9 cellular contexts compared by ENCODE assay signal in genomic region chr11:18632841-18633240, GRCh38. TPM values are rescaled to one million over a fixed set of nuclear protein-coding genes. Genes with fewer than 3 reads are reported as not detected.
A peak's percentile ranks its signal among the peaks of the same experiment; 100 is the strongest.
DNase-seq lines count a peak whose midpoint lies in the region; ATAC-seq and TF ChIP-seq lines count a peak whose summit lies in the region.
"Had no signal": no experiment of that assay in that cellular context is flagged by ENCODE, and none has a peak within 500 bp of the region (broad histone marks: within the 10 kb centered on the region; RNA-seq: fewer than 3 reads in every experiment).

No MANE protein-coding gene starts in this region.

- H3K9me3 Mint-ChIP-seq in GM23338: peaks cover 2% of the 10 kb centered on the region; the same call in 1 of the 3 replicates

- no peaks in the 10 kb centered on the region for H3K36me3 Mint-ChIP-seq in GM23338 (ENCODE audit: low read depth)

- H3K27ac Mint-ChIP-seq in GM23338: no peak overlapping the region

- H3K27me3 Mint-ChIP-seq in GM23338 (ENCODE audit: insufficient read depth, low read depth, poor library complexity): peaks cover 8% of the 10 kb centered on the region

- H2AFZ ChIP-seq in GM23338: no peak overlapping the region
- no peak overlapping the region for H2AFZ ChIP-seq in SU-DHL-6 (ENCODE audit: low read depth, low read length, severe bottlenecking)
- no peak overlapping the region for H2AFZ ChIP-seq in fibroblast of lung (ENCODE audit: low read length)

- DNase-seq in GM23338 (ENCODE audit: low spot score) (no peak), fibroblast of lung (ENCODE audit: low read depth in 2 of 2) (no peak), NCI-H1930 (lab: John Stamatoyannopoulos, UW) (no peak), NCI-H345 treated with DMSO at 0.1 percent for 48 hours (lab: John Stamatoyannopoulos, UW; ENCODE audit: unreplicated experiment) (no peak)
- DNase-seq in effector CD4-positive, alpha-beta T cell: no peak
- DNase-seq: activated CD4-positive, alpha-beta T cell treated with anti-CD3 and anti-CD28 coated beads for 4 hours had no signal

- peak overlapping the region; percentile 99 for H3K4me3 Mint-ChIP-seq in GM23338

- H3K9ac ChIP-seq in SU-DHL-6 (ENCODE audit: low read length) (peak overlapping the region; percentile 87), fibroblast of lung (ENCODE audit: insufficient read depth, low read length) (no peak overlapping the region), skeletal muscle satellite cell (ENCODE audit: low read depth, low read length) (peak overlapping the region; percentile 95)

- peaks cover 9% of the 10 kb centered on the region; the same call in 2 of the 3 replicates for H3K4me1 Mint-ChIP-seq in GM23338

- H3K9me3 ChIP-seq in SU-DHL-6 (ENCODE audit: insufficient read depth, low read length) (no peaks in the 10 kb centered on the region), fibroblast of lung (ENCODE audit: control insufficient read depth, insufficient read depth, low read depth, low read length) (no peaks in the 10 kb centered on the region), skeletal muscle satellite cell (replicated peaks; ENCODE audit: low read length) (no peaks in the 10 kb centered on the region)

- H3K27ac ChIP-seq in GM23338 (ENCODE audit: low read depth) (no peak overlapping the region), SU-DHL-6 (ENCODE audit: low read depth, low read length) (no peak overlapping the region), fibroblast of lung (ENCODE audit: insufficient read depth, low read length) (no peak overlapping the region)

- H3K4me3 ChIP-seq in GM23338: peak overlapping the region; percentile 96
- peak overlapping the region; percentile 97 for H3K4me3 ChIP-seq in SU-DHL-6 (ENCODE audit: insufficient read depth, low read length, poor library complexity, severe bottlenecking)
- H3K4me3 ChIP-seq in fibroblast of lung (replicated peaks in 1 of 4; ENCODE audit: control extremely low read depth in 1 of 4, insufficient read depth in 1 of 4, low read depth in 3 of 4, low read length in 4 of 4): peak overlapping the region; percentile 70 to 96 (median 92)
- peak overlapping the region; percentile 89 for H3K4me3 ChIP-seq in skeletal muscle satellite cell (ENCODE audit: low read length)

- H3K4me2 ChIP-seq in GM23338 (peak overlapping the region; percentile 98), SU-DHL-6 (ENCODE audit: low read depth, low read length, poor library complexity, severe bottlenecking) (peak overlapping the region; percentile 97), fibroblast of lung (ENCODE audit: extremely low read depth, insufficient read depth, low read length) (peak overlapping the region; percentile 96), skeletal muscle satellite cell (ENCODE audit: low read length) (peak overlapping the region; percentile 92)

- H3K9me2 ChIP-seq in GM23338 (ENCODE audit: insufficient read depth) (no peaks in the 10 kb centered on the region), SU-DHL-6 (replicated peaks; ENCODE audit: insufficient read depth, low read length) (no peaks in the 10 kb centered on the region)

- H3K4me1 ChIP-seq in GM23338 (ENCODE audit: insufficient read depth): peaks cover 13% of the 10 kb centered on the region
- H3K4me1 ChIP-seq in fibroblast of lung (ENCODE audit: control insufficient read depth, extremely low read depth, insufficient read depth, low read length): peaks cover 6% of the 10 kb centered on the region
- peaks cover 5% of the 10 kb centered on the region for H3K4me1 ChIP-seq in skeletal muscle satellite cell (ENCODE audit: control insufficient read depth, insufficient read depth, low read length)

- no peaks in the 10 kb centered on the region for H3K27me3 ChIP-seq in GM23338 (ENCODE audit: insufficient read depth)
- no peaks in the 10 kb centered on the region for H3K27me3 ChIP-seq in SU-DHL-6 (ENCODE audit: low read length)
- no peaks in the 10 kb centered on the region for H3K27me3 ChIP-seq in fibroblast of lung (ENCODE audit: control insufficient read depth, insufficient read depth, low read length)
- H3K27me3 ChIP-seq in skeletal muscle satellite cell (ENCODE audit: control insufficient read depth, insufficient read depth, low read length): no peaks in the 10 kb centered on the region

- TF ChIP-seq CTCF in GM23338 (conservative IDR thresholded peaks at IDR 0.05; ENCODE audit: low read depth in 2 of 2) (no peak), SU-DHL-6 (IDR thresholded peaks at IDR 0.05; ENCODE audit: insufficient read depth, low read length, poor library complexity, severe bottlenecking) (no peak), fibroblast of lung (conservative IDR thresholded peaks at IDR 0.05 in 1 of 2, IDR thresholded peaks at IDR 0.05 in 1 of 2; ENCODE audit: low read depth in 1 of 2, low read length in 2 of 2) (no peak)

- H3K36me3 ChIP-seq in GM23338 (ENCODE audit: insufficient read depth) (no peaks in the 10 kb centered on the region), SU-DHL-6 (ENCODE audit: low read length) (no peaks in the 10 kb centered on the region), fibroblast of lung (ENCODE audit: control insufficient read depth, insufficient read depth, low read length) (no peaks in the 10 kb centered on the region), skeletal muscle satellite cell (ENCODE audit: insufficient read depth, low read length) (no peaks in the 10 kb centered on the region)

- no peaks in the 10 kb centered on the region for H3F3A ChIP-seq in GM23338 (replicated peaks; ENCODE audit: low read depth)
- peaks cover 8% of the 10 kb centered on the region; the same call in 1 of the 2 replicates for H3F3A ChIP-seq in SU-DHL-6 (ENCODE audit: insufficient read depth)

- ATAC-seq in GM23338: no peak

- peaks cover 11% of the 10 kb centered on the region; the same call in 1 of the 2 replicates for H4K20me1 ChIP-seq in GM23338 (replicated peaks; ENCODE audit: insufficient read depth)
- H4K20me1 ChIP-seq in SU-DHL-6 (ENCODE audit: low read depth, low read length): no peaks in the 10 kb centered on the region
- no peaks in the 10 kb centered on the region for H4K20me1 ChIP-seq in fibroblast of lung (ENCODE audit: control insufficient read depth, extremely low read depth, insufficient read depth, low read length)

- H3K79me2 ChIP-seq in GM23338 (replicated peaks; ENCODE audit: insufficient read depth) (peaks cover 62% of the 10 kb centered on the region), SU-DHL-6 (ENCODE audit: insufficient read depth, low read length) (peaks cover 62% of the 10 kb centered on the region), fibroblast of lung (ENCODE audit: control insufficient read depth, insufficient read depth, low read length) (peaks cover 57% of the 10 kb centered on the region)

TF ChIP-seq in GM23338, 12 proteins besides CTCF, POLR2A, EP300 and RAD21:
- TF ChIP-seq NANOG (IDR thresholded peaks at IDR 0.05; ENCODE audit: borderline replicate concordance): no peak

RNA-seq across cellular contexts. Expression of gene SPTY2D1, which starts 1.3 kb away (rescaled TPM):
- total RNA-seq in GM23338 (2014; rRNA removed; shearing (Covaris generic)): 14.1 TPM in 2 replicates
- polyA plus RNA-seq in GM23338 (2016; fragmentation: Nextera tagmentation; extraction: Ambion mirVana) (5.4 and 5.9 TPM in 2 replicates), fibroblast of lung (18.7 and 23.8 TPM in 2 replicates)
- 11.3 and 14.0 TPM in 2 replicates for total RNA-seq in fibroblast of lung
- 11.3 and 13.2 TPM in 2 replicates for polyA plus RNA-seq in fibroblast of lung (2012)
- polyA minus RNA-seq in fibroblast of lung (ENCODE audit: low replicate concordance): 8.0 and 12.1 TPM in 2 replicates
- total RNA-seq in skeletal muscle satellite cell (2012; rRNA removed): 17.0 and 21.3 TPM in 2 replicates

RNA-seq across cellular contexts. Expression of gene MISFA, which starts 33.3 kb away (rescaled TPM):
- total RNA-seq in GM23338 (2014; rRNA removed; shearing (Covaris generic)): 1.7 TPM in 1 of 2 replicates, not detected in the other
- polyA plus RNA-seq in GM23338 (2016; fragmentation: Nextera tagmentation; extraction: Ambion mirVana) (5.1 and 7.9 TPM in 2 replicates), fibroblast of lung (1.4 and 1.7 TPM in 2 replicates)
- total RNA-seq in fibroblast of lung: 0.50 and 0.51 TPM in 2 replicates
- 1.0 and 2.0 TPM in 2 replicates for polyA plus RNA-seq in fibroblast of lung (2012)
- polyA minus RNA-seq in fibroblast of lung (ENCODE audit: low replicate concordance): not detected in 2 replicates
- 0.22 TPM in 1 of 2 replicates, not detected in the other for total RNA-seq in skeletal muscle satellite cell (2012; rRNA removed)
- total RNA-seq: M059J had no signal

RNA-seq across cellular contexts. Expression of gene UEVLD, which starts 44.3 kb away (rescaled TPM):
- 11.8 and 12.7 TPM in 2 replicates for total RNA-seq in GM23338 (2014; rRNA removed; shearing (Covaris generic))
- polyA plus RNA-seq in GM23338 (2016; fragmentation: Nextera tagmentation; extraction: Ambion mirVana) (6.0 and 10.2 TPM in 2 replicates), fibroblast of lung (25.4 and 29.0 TPM in 2 replicates)
- 22.1 and 25.9 TPM in 2 replicates for total RNA-seq in fibroblast of lung
- 15.3 and 20.2 TPM in 2 replicates for polyA plus RNA-seq in fibroblast of lung (2012)
- polyA minus RNA-seq in fibroblast of lung (ENCODE audit: low replicate concordance): 8.1 and 14.9 TPM in 2 replicates
- total RNA-seq in skeletal muscle satellite cell (2012; rRNA removed): 25.3 and 31.9 TPM in 2 replicates
